Comparison of ENCODE assay signal across 9 cellular contexts in the genomic region with DNA sequence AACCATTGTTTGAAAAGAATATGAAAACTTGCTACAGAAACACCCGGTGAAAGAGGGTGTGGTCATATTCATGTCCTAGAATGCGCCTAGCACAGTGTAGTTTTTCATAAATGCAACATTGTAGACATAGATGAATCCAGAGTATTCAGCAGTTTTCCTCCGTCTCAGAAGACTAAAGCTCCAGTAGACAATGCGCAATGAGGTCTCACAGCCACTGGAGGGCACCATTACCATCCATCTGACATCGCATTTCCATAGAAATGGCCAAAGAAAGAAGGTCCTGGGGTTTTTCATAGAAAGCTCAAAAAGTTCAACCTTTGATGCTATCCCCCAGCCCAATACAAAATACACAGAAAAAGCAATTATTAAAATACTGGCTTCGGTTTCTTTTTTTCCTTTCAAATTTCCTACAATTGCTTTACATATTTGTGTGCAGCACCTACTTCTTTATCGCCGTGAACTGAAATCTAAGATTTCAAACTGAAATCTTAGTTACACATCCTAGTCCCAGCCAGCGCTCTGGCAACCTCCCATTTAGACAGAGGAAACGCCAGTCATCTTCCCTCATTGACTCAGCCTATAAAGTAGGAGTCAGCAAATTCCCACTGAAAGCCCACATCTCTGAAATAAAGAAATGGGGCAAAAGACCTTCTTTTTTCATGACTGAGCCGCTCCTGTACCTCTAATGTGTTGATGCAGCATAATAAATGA. TPM values are rescaled to one million over a fixed set of nuclear protein-coding genes. Genes with fewer than 3 reads are reported as not detected.
DNase-seq lines count a peak whose midpoint lies in the region; ATAC-seq lines count a peak whose summit lies in the region.
"Had no signal": no experiment of that assay in that cellular context is flagged by ENCODE, and none has a peak within 500 bp of the region (broad histone marks: within the 10 kb centered on the region; RNA-seq: fewer than 3 reads in every experiment).

No MANE protein-coding gene starts in this region.

- H3K27ac Mint-ChIP-seq in T-helper 2 cell treated with Interferon-gamma antibody and Interleukin-4, amounts not matched to agents 5 μg/mL and 100 μg/mL, for 36 hours, result no peak overlapping the region
- H3K27ac Mint-ChIP-seq in immature natural killer cell, result peak overlapping the region in 1 of 6 donors; percentile 14

- peak; percentile 54 for DNase-seq in SKM-1 treated with dmso at 0.1 percent for 144 hours (lab: John Stamatoyannopoulos, UW; ENCODE audit: unreplicated experiment)
- no peak for DNase-seq in SKM-1 (lab: John Stamatoyannopoulos, UW; ENCODE audit: unreplicated experiment)
- DNase-seq in NCI-H1092 (lab: John Stamatoyannopoulos, UW), result peak; percentile 51
- DNase-seq in T-helper 2 cell treated with Interferon-gamma antibody and Interleukin-4, amounts not matched to agents 5 μg/mL and 100 μg/mL, for 36 hours (ENCODE audit: low spot score), result peak; percentile 45
- DNase-seq in brain pericyte (ENCODE audit: low read depth, low spot score), result peak; percentile 38
- peak; percentile 53 to 60 (median 59) for DNase-seq in immature natural killer cell
- DNase-seq in stimulated activated CD4-positive, alpha-beta T cell treated with anti-CD3 and anti-CD28 coated beads, Interleukin-2, amount 100 ng/mL, for 4 hours (ENCODE audit: low read depth), result peak; percentile 31

- H3K27me3 Mint-ChIP-seq in T-helper 2 cell treated with Interferon-gamma antibody and Interleukin-4, amounts not matched to agents 5 μg/mL and 100 μg/mL, for 36 hours (ENCODE audit: low read depth), result no peaks in the 10 kb centered on the region
- peaks cover 4 to 12% (median 5%) of the 10 kb centered on the region in 3 donors for H3K27me3 Mint-ChIP-seq in immature natural killer cell (ENCODE audit: low read depth in 3 of 3)

- H3K36me3 Mint-ChIP-seq in T-helper 2 cell treated with Interferon-gamma antibody and Interleukin-4, amounts not matched to agents 5 μg/mL and 100 μg/mL, for 36 hours (ENCODE audit: low read depth), result peaks cover 5% of the 10 kb centered on the region
- no peaks in the 10 kb centered on the region for H3K36me3 Mint-ChIP-seq in immature natural killer cell

- H3K4me3 Mint-ChIP-seq in T-helper 2 cell treated with Interferon-gamma antibody and Interleukin-4, amounts not matched to agents 5 μg/mL and 100 μg/mL, for 36 hours, result no peak overlapping the region
- no peak overlapping the region for H3K4me3 Mint-ChIP-seq in immature natural killer cell

- H3K9me3 Mint-ChIP-seq in T-helper 2 cell treated with Interferon-gamma antibody and Interleukin-4, amounts not matched to agents 5 μg/mL and 100 μg/mL, for 36 hours, result no peaks in the 10 kb centered on the region
- H3K9me3 Mint-ChIP-seq in immature natural killer cell, result no peaks in the 10 kb centered on the region

- peaks cover 26% of the 10 kb centered on the region for H3K4me1 Mint-ChIP-seq in T-helper 2 cell treated with Interferon-gamma antibody and Interleukin-4, amounts not matched to agents 5 μg/mL and 100 μg/mL, for 36 hours (ENCODE audit: low read depth)
- peaks cover 12 to 15% of the 10 kb centered on the region in 2 donors for H3K4me1 Mint-ChIP-seq in immature natural killer cell

- no peak for ATAC-seq in GM21576 (IDR thresholded peaks at IDR 0.05; ENCODE audit: unreplicated experiment)
- ATAC-seq: left colon had no signal

RNA-seq across cellular contexts. Expression of gene CD58, which starts 3.9 kb away (rescaled TPM):
- polyA plus RNA-seq in immature natural killer cell, result 100 to 1,000 TPM in 1 of 3 donors, 10 to 100 TPM in 2; 68.6 to 112 (median 69.9) TPM
